ENCODE assay signal across 16 cellular contexts in the genomic region with DNA sequence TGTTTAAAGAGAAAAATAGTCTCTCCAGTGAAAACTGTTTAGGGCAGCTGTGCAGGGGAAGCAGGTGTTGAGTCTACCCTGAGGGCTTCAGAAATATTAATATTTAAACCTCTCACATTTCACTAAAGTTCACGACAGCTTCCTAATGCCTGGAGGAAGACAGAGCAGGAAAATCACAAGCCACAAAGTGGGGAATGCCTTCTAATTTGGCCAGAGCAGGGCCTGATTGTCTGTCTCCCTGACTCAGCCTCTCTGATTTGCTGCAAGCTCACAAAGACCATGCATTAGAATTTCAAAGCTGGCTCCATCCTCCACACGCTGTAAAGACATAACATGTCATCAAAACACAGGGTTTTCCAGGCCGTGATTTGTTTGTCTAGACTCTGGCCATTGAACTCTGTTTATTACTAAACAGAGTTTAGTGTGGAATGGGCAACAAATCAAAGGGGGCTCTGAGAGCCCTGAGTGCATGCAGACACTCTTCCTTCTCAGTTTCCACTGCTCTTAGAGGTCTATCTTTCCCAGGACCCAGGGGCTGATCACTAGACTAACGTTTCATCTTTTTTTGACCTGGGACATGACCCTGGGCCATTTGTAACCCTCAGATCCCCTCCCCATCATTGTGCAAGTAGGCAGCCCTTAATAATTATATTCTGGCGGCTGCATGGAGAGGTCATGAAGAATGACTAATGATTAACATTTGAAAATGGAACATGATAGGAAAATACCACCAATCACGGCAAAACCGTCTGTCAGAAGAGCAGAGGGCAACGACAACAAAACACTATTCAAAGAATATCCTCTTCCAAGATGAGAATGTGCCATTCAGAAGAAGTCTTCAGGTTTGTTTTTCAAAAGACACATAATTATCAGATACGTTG.
A peak's percentile ranks its signal among the peaks of the same experiment; 100 is the strongest.
DNase-seq lines count a peak whose midpoint lies in the region; ATAC-seq lines count a peak whose summit lies in the region.
"Had no signal": no experiment of that assay in that cellular context is flagged by ENCODE, and none has a peak within 500 bp of the region (broad histone marks: within the 10 kb centered on the region; RNA-seq: fewer than 3 reads in every experiment).

No MANE protein-coding gene starts in this region.

- H3K36me3 ChIP-seq in aorta (ENCODE audit: control insufficient read depth in 1 of 2, insufficient read depth in 2 of 2, low read length in 1 of 2): no peaks in the 10 kb centered on the region
- H3K36me3 ChIP-seq: pancreas had no signal

- no peak overlapping the region for H3K4me3 ChIP-seq in aorta (ENCODE audit: low read length in 2 of 2)
- H3K4me3 ChIP-seq: body of pancreas, dorsolateral prefrontal cortex, K562, pancreas had no signal

- WGBS in aorta, 2 donors: 89 to 95% methylated on average over 9 of the region's 9 CpGs

- intact Hi-C loops in aorta (cut with DNase I): no loop called here

- DNase-seq in NCI-H1092 treated with DMSO at 0.1 percent for 48 hours (lab: John Stamatoyannopoulos, UW) (peak; percentile 37), NCI-H1092 (lab: John Stamatoyannopoulos, UW) (no peak), SHP77 treated with DMSO at 0.1 percent for 48 hours (lab: John Stamatoyannopoulos, UW) (peak; percentile 17), left lobe of liver (ENCODE audit: low spot score) (peak; percentile 56), renal cortical epithelial cell (ENCODE audit: low read depth) (peak; percentile 9), anterior cingulate cortex (lab: John Stamatoyannopoulos, UW) (no peak), aorta (no peak), NCI-H1694 (lab: John Stamatoyannopoulos, UW) (no peak)
- DNase-seq: activated naive CD4-positive, alpha-beta T cell treated with Interleukin-2 at 50 U/mL for 16 hours; body of pancreas; dorsolateral prefrontal cortex; NCI-H1436 treated with DMSO at 0.1 percent for 48 hours; pancreas had no signal

- H3K9me3 ChIP-seq in aorta (ENCODE audit: control insufficient read depth, low read length): no peaks in the 10 kb centered on the region
- H3K9me3 ChIP-seq: body of pancreas, pancreas had no signal

- H3K27me3 ChIP-seq in aorta (ENCODE audit: control insufficient read depth in 1 of 2, insufficient read depth in 2 of 2, low read length in 1 of 2): no peaks in the 10 kb centered on the region
- H3K27me3 ChIP-seq: body of pancreas, dorsolateral prefrontal cortex, pancreas had no signal

- H3K27ac ChIP-seq in aorta (ENCODE audit: low read depth in 1 of 2, low read length in 2 of 2): no peak overlapping the region
- H3K27ac ChIP-seq: body of pancreas, pancreas had no signal

- ATAC-seq in left lobe of liver (peak; percentile 81), aorta (ENCODE audit: low FRiP score) (no peak)
- ATAC-seq: activated CD4-positive, CD25-positive, alpha-beta regulatory T cell treated with anti-CD3 and anti-CD28 coated beads, Interleukin-2, amount 50 U/mL, for 24 hours; body of pancreas; HCT116; K562 had no signal

- no peaks in the 10 kb centered on the region for H3K4me1 ChIP-seq in aorta (ENCODE audit: control insufficient read depth in 1 of 2, insufficient read depth in 2 of 2, low read length in 2 of 2)

Comparison
In these comparisons a context has a peak if more than half of its experiments do, and no peak if none do; other contexts are left out.
1. DNase-seq: peak in NCI-H1092 treated with DMSO at 0.1 percent for 48 hours (single experiment), SHP77 treated with DMSO at 0.1 percent for 48 hours (single experiment), left lobe of liver (single experiment) and renal cortical epithelial cell (single experiment); none in NCI-H1092 (single experiment), anterior cingulate cortex (0 of 58), aorta (0 of 2) and NCI-H1694 (single experiment).